Comparison of ENCODE assay signal across 8 cellular contexts in genomic region chr10:93921338-93921737, GRCh38. TPM values are rescaled to one million over a fixed set of nuclear protein-coding genes. Genes with fewer than 3 reads are reported as not detected.
DNase-seq lines count a peak whose midpoint lies in the region; ATAC-seq and TF ChIP-seq lines count a peak whose summit lies in the region.

No MANE protein-coding gene starts in this region.

- WGBS in heart right ventricle, 2 donors: 85 to 87% methylated on average over 7 of the region's 7 CpGs

- H3K27ac ChIP-seq in heart right ventricle: no peak overlapping the region
- H3K27ac ChIP-seq in upper lobe of right lung: no peak overlapping the region

- TF ChIP-seq CTCF in heart right ventricle (IDR thresholded peaks at IDR 0.05) (peak in 6 of 9 donors; percentile 16 to 42 (median 22)), WI38 (IDR thresholded peaks at IDR 0.05; ENCODE audit: low read depth, low read length) (peak; percentile 36), fibroblast of villous mesenchyme (IDR thresholded peaks at IDR 0.05; ENCODE audit: insufficient read depth, low read depth, low read length) (peak; percentile 48), upper lobe of right lung (IDR thresholded peaks at IDR 0.05) (peak; percentile 45)

- no peaks in the 10 kb centered on the region for H3K36me3 ChIP-seq in heart right ventricle
- H3K36me3 ChIP-seq in upper lobe of right lung: no peaks in the 10 kb centered on the region

- DNase-seq in heart right ventricle: no peak
- DNase-seq in Right ventricle myocardium inferior (ENCODE audit: missing footprints): no peak
- DNase-seq in fibroblast of villous mesenchyme (ENCODE audit: low read depth): peak; percentile 7
- no peak for DNase-seq in upper lobe of right lung
- DNase-seq in hepatic stellate cell (ENCODE audit: low spot score): no peak

- no peaks in the 10 kb centered on the region for H3K9me3 ChIP-seq in heart right ventricle
- H3K9me3 ChIP-seq in upper lobe of right lung: no peaks in the 10 kb centered on the region

- H3K27me3 ChIP-seq in heart right ventricle: no peaks in the 10 kb centered on the region
- H3K27me3 ChIP-seq in upper lobe of right lung: no peaks in the 10 kb centered on the region

- H3K4me3 ChIP-seq in heart right ventricle: no peak overlapping the region
- H3K4me3 ChIP-seq in WI38 (ENCODE audit: low read depth, low read length): no peak overlapping the region
- no peak overlapping the region for H3K4me3 ChIP-seq in fibroblast of villous mesenchyme (ENCODE audit: low read depth, low read length)
- no peak overlapping the region for H3K4me3 ChIP-seq in upper lobe of right lung

- ATAC-seq in heart right ventricle (no peak), Right ventricle myocardium inferior (no peak), upper lobe of right lung (no peak), HG02981 (IDR thresholded peaks at IDR 0.05; ENCODE audit: unreplicated experiment) (no peak), HG03342 (IDR thresholded peaks at IDR 0.05; ENCODE audit: unreplicated experiment) (no peak)

- intact Hi-C loops in heart right ventricle (cut with DNase I) (loop anchor here in 2 of 10 donors (5.0 to 10.0 kb wide), 2 partner anchors 153 to 1291 kb away; no protein-coding TSS in a partner anchor), Right ventricle myocardium inferior (cut with DNase I) (no loop called here), upper lobe of right lung (cut with DNase I) (no loop called here)

- H3K4me1 ChIP-seq in heart right ventricle (peaks cover 0 to 17% (median 9%) of the 10 kb centered on the region in 9 donors), upper lobe of right lung (peaks cover 3% of the 10 kb centered on the region)

RNA-seq across cellular contexts. Expression of gene SLC35G1, which starts 27.6 kb away (rescaled TPM):
- 1 to 10 TPM; 1.6 to 4.0 (median 2.5) TPM for total RNA-seq in heart right ventricle
- 1 to 10 TPM in 1 of 2 donors, under 1 TPM in 1; 0.86 to 1.5 TPM for polyA plus RNA-seq in heart right ventricle
- total RNA-seq in Right ventricle myocardium inferior: 1.8 TPM
- total RNA-seq in fibroblast of villous mesenchyme: 3.5 and 5.2 TPM in 2 replicates
- 4.4 TPM for total RNA-seq in upper lobe of right lung
